In genomic region chr9:127233582-127234350, GRCh38 we compare ENCODE assay signal across 34 cellular contexts. TPM values are rescaled to one million over a fixed set of nuclear protein-coding genes. Genes with fewer than 3 reads are reported as not detected.
DNase-seq lines count a peak whose midpoint lies in the region; ATAC-seq, FAIRE-seq and TF ChIP-seq lines count a peak whose summit lies in the region.
"Had no signal": no experiment of that assay in that cellular context is flagged by ENCODE, and none has a peak within 500 bp of the region (broad histone marks: within the 10 kb centered on the region; RNA-seq: fewer than 3 reads in every experiment).

No MANE protein-coding gene starts in this region.

- peak; percentile 76 for ATAC-seq in SK-N-SH treated with all-trans-retinoic acid at 6 μM for 48 hours
- no peak for ATAC-seq in thoracic aorta (ENCODE audit: insufficient number of reproducible peaks, low FRiP score, low read depth)
- no peak for ATAC-seq in HG02623 (IDR thresholded peaks at IDR 0.05; ENCODE audit: unreplicated experiment)
- ATAC-seq: foreskin keratinocyte; PC-3; stimulated activated memory B cell treated with anti-CD40 and anti-IgM and Interleukin-4, amounts not matched to agents 10 μg/mL and 1 μg/mL and 100 μg/mL, for 72 hours had no signal

- no peaks in the 10 kb centered on the region for H3K9me3 ChIP-seq in thoracic aorta
- H3K9me3 ChIP-seq: BE2C, heart right ventricle, neutrophil, prostate gland had no signal

- no peaks in the 10 kb centered on the region for H3K36me3 ChIP-seq in thoracic aorta
- H3K36me3 ChIP-seq: brain microvascular endothelial cell, neutrophil, prostate gland had no signal

- TF ChIP-seq CTCF in coronary artery (IDR thresholded peaks at IDR 0.05), result no peak
- no peak for TF ChIP-seq CTCF in mesothelial cell of epicardium (IDR thresholded peaks at IDR 0.05; ENCODE audit: unreplicated experiment)
- no peak for TF ChIP-seq CTCF in thoracic aorta (IDR thresholded peaks at IDR 0.05)
- no peak for TF ChIP-seq CTCF in D721Med (IDR thresholded peaks at IDR 0.05; ENCODE audit: insufficient read depth, missing control alignments)

- H3K27ac ChIP-seq in coronary artery (peak overlapping the region; percentile 74), thoracic aorta (peak overlapping the region; percentile 59 to 69)
- H3K27ac ChIP-seq: brain microvascular endothelial cell, foreskin keratinocyte, neutrophil, prostate gland had no signal

- H3K27me3 ChIP-seq in thoracic aorta (replicated peaks; ENCODE audit: insufficient read depth), result no peaks in the 10 kb centered on the region
- H3K27me3 ChIP-seq: BE2C, brain microvascular endothelial cell, foreskin keratinocyte, heart right ventricle had no signal

- peaks cover 31 to 94% of the 10 kb centered on the region in 2 donors for H3K4me1 ChIP-seq in thoracic aorta (ENCODE audit: control insufficient read depth in 1 of 2, low read depth in 2 of 2)
- H3K4me1 ChIP-seq: foreskin keratinocyte, prostate gland had no signal

- H3K27me3 Mint-ChIP-seq in mesothelial cell of epicardium (ENCODE audit: low read depth), result no peaks in the 10 kb centered on the region
- H3K27me3 Mint-ChIP-seq: stimulated activated memory B cell treated with anti-CD40 and anti-IgM and Interleukin-4, amounts not matched to agents 10 μg/mL and 1 μg/mL and 100 μg/mL, for 72 hours had no signal

- H3K27ac Mint-ChIP-seq in mesothelial cell of epicardium, result peak overlapping the region; percentile 82
- H3K27ac Mint-ChIP-seq: activated CD4-positive, alpha-beta memory T cell treated with anti-CD3 and anti-CD28 coated beads, Interleukin-2, amount 10 ng/mL, durations not matched to agents 7 days and 5 days; activated naive CD4-positive, alpha-beta T cell treated with anti-CD3 and anti-CD28 coated beads for 36 hours; CD8-positive, alpha-beta memory T cell; stimulated activated memory B cell treated with anti-CD40 and anti-IgM and Interleukin-4, amounts not matched to agents 10 μg/mL and 1 μg/mL and 100 μg/mL, for 72 hours had no signal

- DNase-seq in coronary artery (ENCODE audit: low spot score), result no peak
- DNase-seq in mesothelial cell of epicardium (ENCODE audit: low spot score in 2 of 2, unreplicated experiment in 2 of 2), result no peak
- DNase-seq in thoracic aorta (ENCODE audit: low spot score), result no peak
- no peak for DNase-seq in cerebellar nuclear complex (lab: John Stamatoyannopoulos, UW)
- no peak for DNase-seq in D721Med (ENCODE audit: insufficient read length, low spot score)
- DNase-seq: ACHN; activated CD4-positive, alpha-beta memory T cell treated with anti-CD3 and anti-CD28 coated beads, Interleukin-2, amount 10 ng/mL, durations not matched to agents 7 days and 5 days; activated CD4-positive, alpha-beta T cell treated with anti-CD3 and anti-CD28 coated beads for 1 hour; activated CD8-positive, alpha-beta memory T cell treated with anti-CD3 and anti-CD28 coated beads, Interleukin-2, amount 50 U/mL, for 4 hours; activated naive CD4-positive, alpha-beta T cell treated with anti-CD3 and anti-CD28 coated beads for 36 hours; BE2C; brain microvascular endothelial cell; CD8-positive, alpha-beta memory T cell; DMS 273 treated with DMSO at 0.1 percent for 48 hours; foreskin keratinocyte; H7; heart right ventricle; Kasumi-1; kidney; midbrain; naive B cell; NCI-H1436; NCI-H2081 treated with DMSO at 0.1 percent for 48 hours; NCI-H2227 treated with DMSO at 0.1 percent for 48 hours; NCI-H526; NK-92 treated with Interleukin-12 subunit alpha and Interleukin-12 subunit beta, amount 100 ng/mL, for 24 hours; PC-3; T-helper 2 cell had no signal

- H3K4me1 Mint-ChIP-seq in mesothelial cell of epicardium, result peaks cover 20% of the 10 kb centered on the region
- H3K4me1 Mint-ChIP-seq: activated CD4-positive, alpha-beta memory T cell treated with anti-CD3 and anti-CD28 coated beads, Interleukin-2, amount 10 ng/mL, durations not matched to agents 7 days and 5 days; CD8-positive, alpha-beta memory T cell; naive B cell; stimulated activated memory B cell treated with anti-CD40 and anti-IgM and Interleukin-4, amounts not matched to agents 10 μg/mL and 1 μg/mL and 100 μg/mL, for 72 hours had no signal

- FAIRE-seq in D721Med (lab: Jason Lieb, UNC), result no peak
- FAIRE-seq: kidney had no signal

- peaks cover 22% of the 10 kb centered on the region for H3K36me3 Mint-ChIP-seq in mesothelial cell of epicardium

- H3K4me3 ChIP-seq in coronary artery (peak overlapping the region; percentile 22), thoracic aorta (peak overlapping the region; percentile 42)
- H3K4me3 ChIP-seq: GM12878, heart right ventricle, prostate gland had no signal

- H3K9me3 Mint-ChIP-seq in mesothelial cell of epicardium, result no peaks in the 10 kb centered on the region
- H3K9me3 Mint-ChIP-seq: activated CD4-positive, alpha-beta memory T cell treated with anti-CD3 and anti-CD28 coated beads, Interleukin-2, amount 10 ng/mL, durations not matched to agents 7 days and 5 days; activated naive CD4-positive, alpha-beta T cell treated with anti-CD3 and anti-CD28 coated beads for 36 hours; CD8-positive, alpha-beta memory T cell; naive B cell; stimulated activated memory B cell treated with anti-CD40 and anti-IgM and Interleukin-4, amounts not matched to agents 10 μg/mL and 1 μg/mL and 100 μg/mL, for 72 hours had no signal

- H3K4me3 Mint-ChIP-seq in mesothelial cell of epicardium, result no peak overlapping the region
- H3K4me3 Mint-ChIP-seq: activated CD4-positive, alpha-beta memory T cell treated with anti-CD3 and anti-CD28 coated beads, Interleukin-2, amount 10 ng/mL, durations not matched to agents 7 days and 5 days; activated naive CD4-positive, alpha-beta T cell treated with anti-CD3 and anti-CD28 coated beads for 36 hours; CD8-positive, alpha-beta memory T cell; naive B cell; stimulated activated memory B cell treated with anti-CD40 and anti-IgM and Interleukin-4, amounts not matched to agents 10 μg/mL and 1 μg/mL and 100 μg/mL, for 72 hours had no signal

TF ChIP-seq in SK-N-SH treated with all-trans-retinoic acid at 6 μM for 48 hours, 23 proteins besides CTCF, POLR2A, EP300 and RAD21:
- TF ChIP-seq TCF4 (CRISPR knock-in tag; IDR thresholded peaks at IDR 0.05; ENCODE audit: borderline replicate concordance), result peak; percentile 74; the same call in 1 of the 2 replicates
- TF ChIP-seq RARB (CRISPR knock-in tag; IDR thresholded peaks at IDR 0.05), result no peak
- peak; percentile 94 for TF ChIP-seq ISL1 (CRISPR knock-in tag; IDR thresholded peaks at IDR 0.05)
- no peak for TF ChIP-seq CSDC2 (CRISPR knock-in tag; IDR thresholded peaks at IDR 0.05)
- no peak for TF ChIP-seq PPARA (CRISPR knock-in tag; IDR thresholded peaks at IDR 0.05; ENCODE audit: borderline replicate concordance)
- no peak for TF ChIP-seq GLIS3 (CRISPR knock-in tag; IDR thresholded peaks at IDR 0.05)
- no peak for TF ChIP-seq ARNTL (CRISPR knock-in tag; IDR thresholded peaks at IDR 0.05; ENCODE audit: borderline replicate concordance, low read depth)
- TF ChIP-seq POU6F1 (CRISPR knock-in tag; IDR thresholded peaks at IDR 0.05; ENCODE audit: borderline replicate concordance, low read depth), result no peak; the same call in 1 of the 2 replicates

RNA-seq across cellular contexts. Expression of gene GARNL3, which starts 30.8 kb away (rescaled TPM):
- total RNA-seq in mesothelial cell of epicardium (51.1 to 51.5 TPM (median 51.1 TPM) in 3 replicates), thoracic aorta (10 to 100 TPM; 59.3 to 63.4 TPM)
